1 cellular context compared by ENCODE assay signal in genomic region chrX:137565921-137566745, GRCh38.
TF ChIP-seq lines count a peak whose summit lies in the region.

TSS of gene ZIC3 (plus strand) at chrX:137566127. CDS start at chrX:137566692, 565 bp downstream.

TF ChIP-seq in GM23338, 12 proteins besides CTCF, POLR2A, EP300 and RAD21:
- TF ChIP-seq ZNF462 (CRISPR knock-in tag; IDR thresholded peaks at IDR 0.05) (no peak), POLR2AphosphoS5 (IDR thresholded peaks at IDR 0.05; ENCODE audit: low read depth) (peak; percentile 58; the same call in 1 of the 2 replicates)
TF ChIP-seq in GM23338: peak in this region for 1.
